In genomic region chr11:117055449-117055848, GRCh38 we compare ENCODE assay signal across 23 cellular contexts.
"Had no signal": no experiment of that assay in that cellular context is flagged by ENCODE, and none has a peak within 500 bp of the region (broad histone marks: within the 10 kb centered on the region; RNA-seq: fewer than 3 reads in every experiment).

No MANE protein-coding gene starts in this region.

- FAIRE-seq: bronchial epithelial cell had no signal

- H3K36me3 ChIP-seq: ascending aorta, Peyer's patch, SJCRH30 had no signal

- H3K27ac ChIP-seq: ascending aorta, body of pancreas, Peyer's patch, RWPE1, SJCRH30 had no signal

- ATAC-seq: activated CD8-positive, alpha-beta memory T cell treated with anti-CD3 and anti-CD28 coated beads, Interleukin-2, amount 10 ng/mL, durations not matched to agents 7 days and 5 days; body of pancreas; SK-N-SH treated with all-trans-retinoic acid at 6 μM for 48 hours had no signal

- H3K27me3 ChIP-seq: ascending aorta, body of pancreas, Peyer's patch, SJCRH30 had no signal

- H3K9me3 ChIP-seq: ascending aorta, body of pancreas, Peyer's patch, SJCRH30 had no signal

- H3K4me1 ChIP-seq: SJCRH30 had no signal

- DNase-seq: activated CD4-positive, alpha-beta T cell treated with anti-CD3 and anti-CD28 coated beads for 48 hours; activated CD4-positive, alpha-beta T cell treated with anti-CD3 and anti-CD28 coated beads, Interleukin-2, amount 50 U/mL, for 48 hours; activated CD4-positive, CD25-positive, alpha-beta regulatory T cell treated with anti-CD3 and anti-CD28 coated beads, Interleukin-2, amount 50 U/mL, for 72 hours; activated CD8-positive, alpha-beta memory T cell treated with anti-CD3 and anti-CD28 coated beads, Interleukin-2, amount 10 ng/mL, durations not matched to agents 7 days and 5 days; activated effector memory CD4-positive, alpha-beta T cell treated with Interleukin-2 at 50 U/mL for 16 hours; activated naive CD4-positive, alpha-beta T cell; activated T-cell treated with anti-CD3 and anti-CD28 coated beads, Interleukin-2, amount 50 U/mL, for 24 hours; body of pancreas; KBM-7; NCI-H1092; NCI-H1417; NCI-H2029; NCI-H510A treated with DMSO at 0.1 percent for 48 hours; NCI-H69; NK-92 treated with Interleukin-12 subunit alpha and Interleukin-12 subunit beta, amount 100 ng/mL, for 24 hours; Peyer's patch; Right ventricle myocardium superior; SJCRH30; SW 1271 had no signal

- H3K4me3 ChIP-seq: ascending aorta, body of pancreas, Peyer's patch, SJCRH30 had no signal
